ENCODE assay signal across 32 cellular contexts in the genomic region with DNA sequence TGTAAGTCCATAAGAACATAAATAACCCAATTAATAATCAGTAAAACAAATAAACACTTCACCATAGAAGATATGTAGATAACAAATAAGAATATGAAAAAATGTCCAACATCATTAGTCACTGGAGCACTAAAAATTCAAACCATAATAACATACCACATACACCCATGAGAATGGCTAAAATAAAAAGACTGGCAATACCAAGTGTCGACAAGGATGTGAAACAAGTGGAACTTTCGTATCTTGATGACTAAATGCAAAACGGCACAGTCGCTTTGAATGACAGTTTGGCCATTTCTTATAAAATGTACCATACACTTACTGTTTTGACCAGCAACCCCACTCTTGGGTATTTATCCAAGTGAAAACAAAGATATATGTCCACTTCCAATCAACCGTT.
"Had no signal": no experiment of that assay in that cellular context is flagged by ENCODE, and none has a peak within 500 bp of the region (broad histone marks: within the 10 kb centered on the region; RNA-seq: fewer than 3 reads in every experiment).

No MANE protein-coding gene starts in this region.

- ATAC-seq: naive thymus-derived CD4-positive, alpha-beta T cell; natural killer cell; psoas muscle; right cardiac atrium; sciatic nerve; stimulated activated memory B cell treated with anti-CD40 and anti-IgM and Interleukin-4, amounts not matched to agents 10 μg/mL and 1 μg/mL and 100 μg/mL, for 72 hours; stimulated activated naive CD8-positive, alpha-beta T cell treated with anti-CD3 and anti-CD28 coated beads, Interleukin-15, amount 100 ng/mL, for 72 hours; stimulated activated naive CD8-positive, alpha-beta T cell treated with anti-CD3 and anti-CD28 coated beads, Interleukin-15, Interleukin-2, amounts not matched to agents 100 U/mL and 50 U/mL, for 24 hours; upper lobe of right lung had no signal

- H3K4me3 Mint-ChIP-seq: naive thymus-derived CD4-positive, alpha-beta T cell; natural killer cell; nephron; neural progenitor cell; stimulated activated memory B cell treated with anti-CD40 and anti-IgM and Interleukin-4, amounts not matched to agents 10 μg/mL and 1 μg/mL and 100 μg/mL, for 72 hours; stimulated activated naive CD8-positive, alpha-beta T cell treated with anti-CD3 and anti-CD28 coated beads, Interleukin-15, amount 100 ng/mL, for 72 hours; type B pancreatic cell had no signal

- H3K4me3 ChIP-seq: neural progenitor cell, ovary, psoas muscle, skin epidermis, smooth muscle cell, spleen, suprapubic skin, testis, tibial artery, transverse colon, upper lobe of right lung, uterus had no signal

- H3K4me1 Mint-ChIP-seq: nephron, neural progenitor cell had no signal

- DNase-seq: naive thymus-derived CD4-positive, alpha-beta T cell; natural killer cell; occipital lobe; ovary; posterior cingulate gyrus; psoas muscle; right cardiac atrium; spleen; stimulated activated CD4-positive, alpha-beta T cell treated with anti-CD3 and anti-CD28 coated beads, Interleukin-12 subunit alpha, Interleukin-12 subunit beta, amount 100 ng/mL, for 4 hours; stimulated activated CD4-positive, alpha-beta T cell treated with anti-CD3 and anti-CD28 coated beads, Interleukin-1b, Interleukin-23, amount 100 ng/mL, for 48 hours; stimulated activated CD4-positive, alpha-beta T cell treated with anti-CD3 and anti-CD28 coated beads, Interleukin-4, amount 100 ng/mL, for 1 hour; stimulated activated CD4-positive, alpha-beta T cell treated with anti-CD3 and anti-CD28 coated beads, Interleukin-4, amount 100 ng/mL, for 4 hours; stimulated activated CD8-positive, alpha-beta memory T cell treated with anti-CD3 and anti-CD28 coated beads, Interleukin-4, amount 100 ng/mL, for 48 hours; stimulated activated naive CD4-positive, alpha-beta T cell; stimulated activated naive CD8-positive, alpha-beta T cell treated with anti-CD3 and anti-CD28 coated beads, Interleukin-15, amount 100 ng/mL, for 72 hours; stimulated activated naive CD8-positive, alpha-beta T cell treated with anti-CD3 and anti-CD28 coated beads, Interleukin-15, Interleukin-2, amounts not matched to agents 100 U/mL and 50 U/mL, for 24 hours; substantia nigra; testis; tibial artery; transverse colon; upper lobe of right lung; uterus had no signal

- H3K27ac ChIP-seq: neural progenitor cell, ovary, parathyroid adenoma, psoas muscle, skin epidermis, spleen, suprapubic skin, testis, tibial artery, transverse colon, upper lobe of right lung, uterus had no signal

- H3K27me3 ChIP-seq: neural progenitor cell, ovary, spleen, suprapubic skin, testis, tibial artery, transverse colon, upper lobe of right lung, uterus had no signal

- H3K4me1 ChIP-seq: neural progenitor cell, parathyroid adenoma, psoas muscle, spleen, suprapubic skin, testis, tibial artery, transverse colon, upper lobe of right lung, uterus had no signal

- H3K9ac ChIP-seq: neural progenitor cell, parathyroid adenoma had no signal

- H3K27ac Mint-ChIP-seq: naive thymus-derived CD4-positive, alpha-beta T cell; natural killer cell; nephron; neural progenitor cell; stimulated activated memory B cell treated with anti-CD40 and anti-IgM and Interleukin-4, amounts not matched to agents 10 μg/mL and 1 μg/mL and 100 μg/mL, for 72 hours; stimulated activated naive CD8-positive, alpha-beta T cell treated with anti-CD3 and anti-CD28 coated beads, Interleukin-15, amount 100 ng/mL, for 72 hours; type B pancreatic cell had no signal

- H3K4me2 ChIP-seq: neural progenitor cell, smooth muscle cell had no signal

- H3K27me3 Mint-ChIP-seq: naive thymus-derived CD4-positive, alpha-beta T cell; progenitor cell of endocrine pancreas; stimulated activated memory B cell treated with anti-CD40 and anti-IgM and Interleukin-4, amounts not matched to agents 10 μg/mL and 1 μg/mL and 100 μg/mL, for 72 hours; stimulated activated naive CD8-positive, alpha-beta T cell treated with anti-CD3 and anti-CD28 coated beads, Interleukin-15, amount 100 ng/mL, for 72 hours; type B pancreatic cell had no signal

- H3K79me2 ChIP-seq: parathyroid adenoma had no signal

- H2AFZ ChIP-seq: neural progenitor cell, parathyroid adenoma had no signal

- H3K9me3 ChIP-seq: ovary, testis had no signal

- H3K36me3 ChIP-seq: ovary, upper lobe of right lung, uterus had no signal
